Comparison of ENCODE assay signal across 8 cellular contexts in the genomic region with DNA sequence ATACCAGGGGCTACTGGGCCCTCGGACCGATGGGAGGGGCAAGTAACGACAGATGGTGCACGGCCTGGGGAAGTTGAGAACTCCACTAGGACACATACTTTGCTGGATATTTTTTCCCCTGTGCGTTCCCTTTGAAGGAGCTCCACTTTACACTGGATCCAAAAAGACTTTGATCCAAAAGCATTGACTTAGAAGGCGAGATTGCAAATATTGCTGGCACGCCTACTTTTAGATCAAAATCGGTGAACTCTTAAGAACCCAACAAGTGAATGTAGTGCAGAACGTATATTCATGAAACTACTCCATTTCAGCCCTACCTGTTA. TPM values are rescaled to one million over a fixed set of nuclear protein-coding genes. Genes with fewer than 3 reads are reported as not detected.
A peak's percentile ranks its signal among the peaks of the same experiment; 100 is the strongest.
DNase-seq lines count a peak whose midpoint lies in the region; ATAC-seq, FAIRE-seq and TF ChIP-seq lines count a peak whose summit lies in the region.

No MANE protein-coding gene starts in this region.

- H3K27ac ChIP-seq in right atrium auricular region (peak overlapping the region; percentile 98 to 99), vagina (peak overlapping the region; percentile 92)

- ATAC-seq in Right ventricle myocardium inferior (no peak), HG02798 (IDR thresholded peaks at IDR 0.05; ENCODE audit: poor library complexity, unreplicated experiment) (no peak)
- no peak for ATAC-seq in activated naive CD8-positive, alpha-beta T cell treated with anti-CD3 and anti-CD28 coated beads, Interleukin-2, amount 10 ng/mL, durations not matched to agents 7 days and 5 days (ENCODE audit: low read depth)

- H3K36me3 ChIP-seq in right atrium auricular region (no peaks in the 10 kb centered on the region), vagina (no peaks in the 10 kb centered on the region)

- TF ChIP-seq CTCF in right atrium auricular region (IDR thresholded peaks at IDR 0.05) (no peak), lower leg skin (IDR thresholded peaks at IDR 0.05) (no peak), vagina (IDR thresholded peaks at IDR 0.05) (no peak)

- peaks cover 2% of the 10 kb centered on the region for H3K27me3 Mint-ChIP-seq in activated naive CD8-positive, alpha-beta T cell treated with anti-CD3 and anti-CD28 coated beads, Interleukin-2, amount 10 ng/mL, durations not matched to agents 7 days and 5 days

- H3K9me3 ChIP-seq in right atrium auricular region: no peaks in the 10 kb centered on the region
- H3K9me3 ChIP-seq in vagina: no peaks in the 10 kb centered on the region

- 20 to 23% methylated on average over 9 of the region's 9 CpGs for WGBS in lower leg skin, 2 donors

- no peaks in the 10 kb centered on the region for H3K9me3 Mint-ChIP-seq in activated naive CD8-positive, alpha-beta T cell treated with anti-CD3 and anti-CD28 coated beads, Interleukin-2, amount 10 ng/mL, durations not matched to agents 7 days and 5 days

- peak overlapping the region; percentile 90 for H3K4me3 Mint-ChIP-seq in activated naive CD8-positive, alpha-beta T cell treated with anti-CD3 and anti-CD28 coated beads, Interleukin-2, amount 10 ng/mL, durations not matched to agents 7 days and 5 days

- POLR2A ChIA-PET in activated naive CD8-positive, alpha-beta T cell treated with anti-CD3 and anti-CD28 coated beads, Interleukin-2, amount 10 ng/mL, durations not matched to agents 7 days and 5 days (lab: Charles Lee): no interaction called here

- DNase-seq in right atrium auricular region (ENCODE audit: low spot score): no peak
- no peak for DNase-seq in Right ventricle myocardium inferior (ENCODE audit: missing footprints)
- DNase-seq in activated naive CD8-positive, alpha-beta T cell treated with anti-CD3 and anti-CD28 coated beads, Interleukin-2, amount 10 ng/mL, durations not matched to agents 7 days and 5 days: no peak
- DNase-seq in lower leg skin (ENCODE audit: low spot score in 2 of 2): no peak
- no peak for DNase-seq in vagina (ENCODE audit: extremely low spot score in 2 of 2)
- no peak for DNase-seq in HuH-7.5 (ENCODE audit: low spot score)
- no peak for DNase-seq in frontal cortex (ENCODE audit: low spot score in 2 of 2)

- H3K4me3 ChIP-seq in right atrium auricular region (peak overlapping the region; percentile 60 to 89), lower leg skin (ENCODE audit: low read depth, poor library complexity, severe bottlenecking) (peak overlapping the region; percentile 80), vagina (peak overlapping the region; percentile 75 to 85)

- intact Hi-C loops in Right ventricle myocardium inferior (cut with DNase I): loop anchor here (5.0 to 10.0 kb wide), 3 partner anchors 85 to 1932 kb away; partner anchors contain the start of gene TECPR1
- intact Hi-C loops in lower leg skin (cut with DNase I; ENCODE audit: low total_unique reads): no loop called here
- intact Hi-C loops in vagina (cut with DNase I): no loop called here

- H3K36me3 Mint-ChIP-seq in activated naive CD8-positive, alpha-beta T cell treated with anti-CD3 and anti-CD28 coated beads, Interleukin-2, amount 10 ng/mL, durations not matched to agents 7 days and 5 days: no peaks in the 10 kb centered on the region

- H3K27me3 ChIP-seq in right atrium auricular region (no peaks in the 10 kb centered on the region), vagina (no peaks in the 10 kb centered on the region)

- FAIRE-seq in frontal cortex (lab: Jason Lieb, UNC): no peak

- H3K27ac Mint-ChIP-seq in activated naive CD8-positive, alpha-beta T cell treated with anti-CD3 and anti-CD28 coated beads, Interleukin-2, amount 10 ng/mL, durations not matched to agents 7 days and 5 days: peak overlapping the region; percentile 33

- H3K4me1 ChIP-seq in right atrium auricular region (peaks cover 0 to 37% of the 10 kb centered on the region in 2 donors), vagina (peaks cover 23% of the 10 kb centered on the region)

- peaks cover 13% of the 10 kb centered on the region for H3K4me1 Mint-ChIP-seq in activated naive CD8-positive, alpha-beta T cell treated with anti-CD3 and anti-CD28 coated beads, Interleukin-2, amount 10 ng/mL, durations not matched to agents 7 days and 5 days

- TF ChIP-seq POLR2A in lower leg skin (IDR thresholded peaks at IDR 0.05): no peak
- TF ChIP-seq POLR2A in vagina (IDR thresholded peaks at IDR 0.05): no peak

RNA-seq across cellular contexts. Expression of gene SLC25A13, which starts 0.4 kb away (rescaled TPM):
- total RNA-seq in right atrium auricular region (10 to 100 TPM in 1 of 2 donors, 1 to 10 TPM in 1; 8.1 to 11.0 TPM), Right ventricle myocardium inferior (10.7 TPM), lower leg skin (10 to 100 TPM; 28.5 to 39.8 (median 33.0) TPM), vagina (25.3 TPM), frontal cortex (11.4 TPM)
- total RNA-seq in activated naive CD8-positive, alpha-beta T cell treated with anti-CD3 and anti-CD28 coated beads, Interleukin-2, amount 10 ng/mL, durations not matched to agents 7 days and 5 days: 10 to 100 TPM in 1 of 2 experiments, 1 to 10 TPM in 1; 9.1 to 10.7 TPM
